Comparison of ENCODE assay signal across 8 cellular contexts in the genomic region with DNA sequence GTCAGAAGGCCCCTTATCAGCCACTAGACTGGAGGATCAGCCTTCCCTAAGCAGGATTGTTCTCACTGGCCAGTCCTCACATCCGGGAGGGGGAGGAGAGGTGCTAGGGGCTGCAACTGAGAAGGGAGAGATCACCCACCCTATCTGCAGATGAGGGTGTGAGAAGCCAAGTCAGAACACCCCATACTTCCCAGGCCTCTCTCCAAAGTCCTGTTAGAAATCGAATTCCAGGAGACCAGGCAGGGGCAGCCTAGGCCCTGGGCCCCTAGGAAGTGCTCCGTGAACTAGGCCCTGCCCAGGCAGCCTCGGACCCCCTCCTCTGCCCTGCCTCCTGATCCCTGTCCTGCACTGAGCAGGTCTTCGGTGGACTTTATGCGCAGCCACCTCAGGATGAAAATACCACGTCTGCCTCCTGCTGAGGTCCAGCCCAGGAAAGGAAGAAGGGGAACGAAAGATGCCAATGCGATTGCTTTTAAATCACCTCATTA. TPM values are rescaled to one million over a fixed set of nuclear protein-coding genes. Genes with fewer than 3 reads are reported as not detected.
DNase-seq lines count a peak whose midpoint lies in the region; ATAC-seq and TF ChIP-seq lines count a peak whose summit lies in the region.

No MANE protein-coding gene starts in this region.

- peaks cover 10 to 52% (median 29%) of the 10 kb centered on the region in 4 donors for H3K4me1 ChIP-seq in stomach

- H3K36me3 Mint-ChIP-seq in activated T-cell treated with anti-CD3 and anti-CD28 coated beads, Interleukin-2, amount 50 U/mL, for 4 hours (ENCODE audit: insufficient read depth), result no peaks in the 10 kb centered on the region

- H3K4me3 Mint-ChIP-seq in activated T-cell treated with anti-CD3 and anti-CD28 coated beads, Interleukin-2, amount 50 U/mL, for 4 hours, result peak overlapping the region; percentile 76

- peaks cover 68% of the 10 kb centered on the region for H3K27me3 Mint-ChIP-seq in activated T-cell treated with anti-CD3 and anti-CD28 coated beads, Interleukin-2, amount 50 U/mL, for 4 hours (ENCODE audit: low read depth)

- H3K27ac ChIP-seq in adipose tissue (ENCODE audit: low read depth, low read length), result peak overlapping the region; percentile 61
- H3K27ac ChIP-seq in stomach, result peak overlapping the region; percentile 16 to 89 (median 85)

- H3K27me3 ChIP-seq in stomach, result peaks cover 0 to 8% (median 0%) of the 10 kb centered on the region in 3 donors

- no peak for ATAC-seq in activated T-cell treated with anti-CD3 and anti-CD28 coated beads, Interleukin-2, amount 50 U/mL, for 4 hours
- ATAC-seq in GM18868 (IDR thresholded peaks at IDR 0.05; ENCODE audit: unreplicated experiment) (no peak), HG03521 (IDR thresholded peaks at IDR 0.05; ENCODE audit: unreplicated experiment) (no peak)

- peaks cover 10% of the 10 kb centered on the region for H3K4me1 Mint-ChIP-seq in activated T-cell treated with anti-CD3 and anti-CD28 coated beads, Interleukin-2, amount 50 U/mL, for 4 hours (ENCODE audit: low read depth)

- peaks cover 0 to 4% (median 0%) of the 10 kb centered on the region in 4 donors for H3K36me3 ChIP-seq in stomach

- no peak for TF ChIP-seq CTCF in stomach (IDR thresholded peaks at IDR 0.05)

- TF ChIP-seq POLR2A in stomach (IDR thresholded peaks at IDR 0.05), result no peak

- DNase-seq in activated T-cell treated with anti-CD3 and anti-CD28 coated beads, Interleukin-2, amount 50 U/mL, for 4 hours, result no peak
- DNase-seq in activated T-cell treated with anti-CD3 and anti-CD28 coated beads, Interleukin-2, amount 50 U/mL, for 48 hours, result no peak
- DNase-seq in iPS-NIHi11 (ENCODE audit: low spot score), result peak; percentile 25
- no peak for DNase-seq in stomach
- no peak for DNase-seq in NCI-H446 treated with DMSO at 0.1 percent for 48 hours (lab: John Stamatoyannopoulos, UW)

- no peaks in the 10 kb centered on the region for H3K9me3 Mint-ChIP-seq in activated T-cell treated with anti-CD3 and anti-CD28 coated beads, Interleukin-2, amount 50 U/mL, for 4 hours

- 15 to 31% (median 23%) methylated on average over 9 of the region's 9 CpGs for WGBS in adipose tissue, 3 donors
- 12 to 26% (median 19%) methylated on average over 8 to 9 of the region's 9 CpGs for WGBS in stomach, 5 donors

- no peak for TF ChIP-seq EP300 in stomach (IDR thresholded peaks at IDR 0.05)

- H3K4me3 ChIP-seq in stomach, result peak overlapping the region; percentile 60 to 79 (median 75)

- H3K9me3 ChIP-seq in stomach, result no peaks in the 10 kb centered on the region

- intact Hi-C loops in stomach (cut with DNase I; ENCODE audit: low total_unique reads), result no loop called here

RNA-seq across cellular contexts. Expression of a gene that starts 0.9 kb away (rescaled TPM):
- total RNA-seq in activated T-cell treated with anti-CD3 and anti-CD28 coated beads, Interleukin-2, amount 50 U/mL, for 4 hours, result not detected
- polyA plus RNA-seq in adipose tissue (1 to 10 TPM; 2.6 to 5.3 (median 3.4) TPM), stomach (1 to 10 TPM in 2 of 3 donors, under 1 TPM in 1; 0.61 to 3.1 (median 2.7) TPM)
- 10 to 100 TPM in 3 of 5 donors, 1 to 10 TPM in 1, under 1 TPM in 1; 0.29 to 41.9 (median 16.1) TPM for total RNA-seq in stomach

RNA-seq across cellular contexts. Expression of a gene that starts 17.7 kb away (rescaled TPM):
- total RNA-seq in activated T-cell treated with anti-CD3 and anti-CD28 coated beads, Interleukin-2, amount 50 U/mL, for 4 hours, result not detected
- polyA plus RNA-seq in adipose tissue (under 1 TPM in 2 of 3 donors, not detected in 1; 0.14 to 0.18 TPM), stomach (1 to 10 TPM in 1 of 3 donors, under 1 TPM in 2; 0.62 to 7.2 (median 0.76) TPM)
- 10 to 100 TPM in 3 of 5 donors, 1 to 10 TPM in 1, not detected in 1; 5.4 to 19.8 (median 15.7) TPM for total RNA-seq in stomach
